In genomic region chr19:14817052-14817451, GRCh38 we compare ENCODE assay signal across 38 cellular contexts. TPM values are rescaled to one million over a fixed set of nuclear protein-coding genes. Genes with fewer than 3 reads are reported as not detected.
"Had no signal": no experiment of that assay in that cellular context is flagged by ENCODE, and none has a peak within 500 bp of the region (broad histone marks: within the 10 kb centered on the region; RNA-seq: fewer than 3 reads in every experiment).

No MANE protein-coding gene starts in this region.

- H3K9me3 ChIP-seq: MG63 had no signal

- H3K36me3 ChIP-seq: MG63 had no signal

- H3K4me3 ChIP-seq: MG63 had no signal

- DNase-seq: Karpas-422, Kasumi-1, MG63, MM.1S, NCI-H1048, NCI-H1092, NCI-H1092 treated with DMSO at 0.1 percent for 48 hours, NCI-H1105, NCI-H1105 treated with DMSO at 0.1 percent for 48 hours, NCI-H1417, NCI-H1417 treated with DMSO at 0.1 percent for 48 hours, NCI-H1436, NCI-H1436 treated with DMSO at 0.1 percent for 48 hours, NCI-H146, NCI-H1694, NCI-H1694 treated with DMSO at 0.1 percent for 48 hours, NCI-H187, NCI-H187 treated with DMSO at 0.1 percent for 48 hours, NCI-H1930, NCI-H2029, NCI-H2029 treated with DMSO at 0.1 percent for 48 hours, NCI-H2081, NCI-H2081 treated with DMSO at 0.1 percent for 48 hours, NCI-H2107, NCI-H2171, NCI-H2171 treated with DMSO at 0.1 percent for 48 hours, NCI-H2227 treated with DMSO at 0.1 percent for 48 hours, NCI-H226, NCI-H345, NCI-H446, NCI-H446 treated with DMSO at 0.1 percent for 48 hours, NCI-H510A, NCI-H510A treated with DMSO at 0.1 percent for 48 hours, NCI-H524 had no signal

RNA-seq across cellular contexts. Expression of gene OR7A5, which starts 17.9 kb away (rescaled TPM):
- total RNA-seq: M059J, MCF 10A, NCI-H460 had no signal

RNA-seq across cellular contexts. Expression of gene OR7C1, which starts 17.9 kb away (rescaled TPM):
- total RNA-seq: M059J, MCF 10A, NCI-H460 had no signal

RNA-seq across cellular contexts. Expression of gene OR7A10, which starts 31.7 kb away (rescaled TPM):
- total RNA-seq: LHCN-M2, M059J, MCF 10A, NCI-H460 had no signal

RNA-seq across cellular contexts. Expression of gene ADGRE2, which starts 38.7 kb away (rescaled TPM):
- total RNA-seq: M059J had no signal
